ENCODE assay signal across 8 cellular contexts in the genomic region with DNA sequence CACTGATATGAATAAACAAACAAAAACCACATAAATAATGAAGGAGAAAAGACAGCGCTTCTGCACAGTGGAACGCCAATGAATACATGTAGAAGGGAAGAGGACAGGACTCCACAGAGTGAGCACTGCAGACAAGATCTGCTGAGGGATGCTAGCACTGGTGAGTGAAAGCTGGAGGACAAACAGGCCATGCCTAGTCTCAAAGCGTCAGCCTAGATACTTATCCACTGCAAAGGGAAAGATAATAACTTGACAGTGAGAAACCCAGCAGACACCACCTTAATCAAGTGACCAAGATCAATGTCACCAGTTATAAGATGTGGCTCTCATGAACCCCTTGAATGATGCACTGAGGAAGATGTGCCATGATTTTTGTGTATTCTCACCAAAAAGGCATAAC.
"Had no signal": no experiment of that assay in that cellular context is flagged by ENCODE, and none has a peak within 500 bp of the region (broad histone marks: within the 10 kb centered on the region; RNA-seq: fewer than 3 reads in every experiment).

No MANE protein-coding gene starts in this region.

- H3K4me3 ChIP-seq: GM12878 had no signal

- DNase-seq: GDM1, GF-D8 had no signal

- ATAC-seq: GM12878 had no signal

- FAIRE-seq: G401.6, GM12878, GM12891, GM12892, GM18507, GM19239 had no signal
